8 cellular contexts compared by ENCODE assay signal in genomic region chr16:8048433-8048832, GRCh38.
"Had no signal": no experiment of that assay in that cellular context is flagged by ENCODE, and none has a peak within 500 bp of the region (broad histone marks: within the 10 kb centered on the region; RNA-seq: fewer than 3 reads in every experiment).

No MANE protein-coding gene starts in this region.

- H3K9ac ChIP-seq: KMS-11 had no signal

- H3K4me2 ChIP-seq: GM23338, KMS-11 had no signal

- DNase-seq: H9, HCEC 1CT, KBM-7 had no signal

- ATAC-seq: GM23338 had no signal

- H3K4me1 Mint-ChIP-seq: GM23338, H9 had no signal

- H3K4me3 ChIP-seq: GM23338 had no signal

- H2AFZ ChIP-seq: GM23338 had no signal

- FAIRE-seq: H1, H54, HTR-8/SVneo had no signal

- H3K27ac ChIP-seq: KMS-11 had no signal

- H3K4me3 Mint-ChIP-seq: GM23338, H9 had no signal

- H3K27ac Mint-ChIP-seq: GM23338, H9 had no signal
